11 cellular contexts compared by ENCODE assay signal in the genomic region with DNA sequence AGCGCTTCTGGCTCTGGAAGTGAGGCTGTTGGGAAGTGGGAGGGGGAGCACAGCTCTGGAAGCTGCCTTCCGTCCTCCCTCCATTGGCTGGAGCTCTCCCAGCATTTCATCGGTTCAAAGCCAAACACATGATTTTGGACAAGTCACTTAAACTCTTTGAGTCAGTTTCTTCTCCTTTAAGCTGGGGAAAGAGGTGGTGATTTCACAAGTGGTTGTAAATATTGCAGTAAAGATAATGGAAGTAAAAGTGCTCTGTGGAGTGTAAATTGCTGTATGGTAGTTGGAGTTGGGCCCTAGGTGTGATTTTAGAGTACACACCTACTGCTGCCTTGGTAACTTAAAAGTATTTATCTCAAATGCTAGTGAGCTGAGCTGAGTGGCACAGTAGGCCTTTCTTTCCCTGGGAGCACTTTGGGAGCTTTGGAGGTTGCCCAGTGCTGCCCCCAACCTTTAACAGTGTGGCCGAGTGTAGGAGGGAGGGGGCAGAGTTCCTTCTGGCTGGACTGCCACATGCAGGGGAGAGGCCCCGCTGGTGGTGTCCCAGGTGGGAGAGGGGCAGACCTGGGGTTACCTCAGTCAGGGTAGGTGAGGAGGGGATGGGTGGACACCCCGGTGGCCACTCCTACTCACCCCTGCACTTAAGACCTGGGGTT. TPM values are rescaled to one million over a fixed set of nuclear protein-coding genes. Genes with fewer than 3 reads are reported as not detected.
DNase-seq lines count a peak whose midpoint lies in the region; ATAC-seq and TF ChIP-seq lines count a peak whose summit lies in the region.
"Had no signal": no experiment of that assay in that cellular context is flagged by ENCODE, and none has a peak within 500 bp of the region (broad histone marks: within the 10 kb centered on the region; RNA-seq: fewer than 3 reads in every experiment).

No MANE protein-coding gene starts in this region.

- peak; percentile 5 for TF ChIP-seq CTCF in cardiac muscle cell (IDR thresholded peaks at IDR 0.05; ENCODE audit: low read depth, low read length)

- no peaks in the 10 kb centered on the region for H3K27me3 ChIP-seq in cardiac muscle cell

- ATAC-seq in HG02798 (IDR thresholded peaks at IDR 0.05; ENCODE audit: poor library complexity, unreplicated experiment) (no peak), HG03095 (IDR thresholded peaks at IDR 0.05; ENCODE audit: unreplicated experiment) (no peak)

- no peak overlapping the region for H3K4me3 ChIP-seq in cardiac muscle cell

- H3K4me1 ChIP-seq in cardiac muscle cell (ENCODE audit: low read depth): peaks cover 46% of the 10 kb centered on the region

- DNase-seq in AG20443 (ENCODE audit: low spot score): peak; percentile 62
- DNase-seq in SKM-1 treated with dmso at 0.1 percent for 144 hours (lab: John Stamatoyannopoulos, UW; ENCODE audit: unreplicated experiment): peak; percentile 57
- peak in 1 of 2 donors; percentile 91 for DNase-seq in cardiac muscle cell (ENCODE audit: low read depth in 1 of 2, low spot score in 1 of 2)
- peak; percentile 67 for DNase-seq in pons (ENCODE audit: low spot score)
- DNase-seq in activated CD4-positive, CD25-positive, alpha-beta regulatory T cell (lab: John Stamatoyannopoulos, UW): no peak
- no peak for DNase-seq in D341Med (ENCODE audit: low spot score)
- DNase-seq: AML-193; NCI-H510A; stimulated activated CD4-positive, alpha-beta T cell treated with anti-CD3 and anti-CD28 coated beads, Interleukin-2, amount 100 ng/mL, for 48 hours had no signal

- no peaks in the 10 kb centered on the region for H3K36me3 ChIP-seq in cardiac muscle cell

- peak overlapping the region; percentile 24 for H3K27ac ChIP-seq in cardiac muscle cell

- H3K9me3 ChIP-seq in cardiac muscle cell (ENCODE audit: low read depth): no peaks in the 10 kb centered on the region

RNA-seq across cellular contexts. Expression of gene ASAP2, which starts 54.7 kb away (rescaled TPM):
- total RNA-seq in cardiac muscle cell: 12.8 and 16.7 TPM in 2 replicates
- polyA plus RNA-seq in cardiac muscle cell: 8.5 and 13.7 TPM in 2 replicates

Comparison
In these comparisons a context has a peak if more than half of its experiments do, and no peak if none do; other contexts are left out.
1. DNase-seq: peak in AG20443 (single experiment), SKM-1 treated with dmso at 0.1 percent for 144 hours (single experiment) and pons (single experiment); none in activated CD4-positive, CD25-positive, alpha-beta regulatory T cell (0 of 4) and D341Med (single experiment).